In genomic region chr6:9334979-9335378, GRCh38 we compare ENCODE assay signal across 26 cellular contexts.
"Had no signal": no experiment of that assay in that cellular context is flagged by ENCODE, and none has a peak within 500 bp of the region (broad histone marks: within the 10 kb centered on the region; RNA-seq: fewer than 3 reads in every experiment).

No MANE protein-coding gene starts in this region.

- ATAC-seq: activated CD4-positive, alpha-beta T cell treated with anti-CD3 and anti-CD28 coated beads for 36 hours; activated CD8-positive, alpha-beta memory T cell treated with anti-CD3 and anti-CD28 coated beads, Interleukin-2, amount 10 ng/mL, durations not matched to agents 7 days and 5 days; activated CD8-positive, alpha-beta T cell treated with anti-CD3 and anti-CD28 coated beads, Interleukin-2, amount 10 ng/mL, durations not matched to agents 7 days and 5 days; activated T-cell treated with anti-CD3 and anti-CD28 coated beads, Interleukin-2, amount 50 U/mL, for 72 hours; left cardiac atrium; left ventricle myocardium superior; pancreas; psoas muscle; stimulated activated naive B cell treated with anti-CD40 and anti-IgM and Interleukin-4, amounts not matched to agents 10 μg/mL and 1 μg/mL and 100 μg/mL, for 72 hours; T-cell; upper lobe of right lung had no signal

- H3K4me3 Mint-ChIP-seq: activated CD4-positive, alpha-beta T cell treated with anti-CD3 and anti-CD28 coated beads for 36 hours; activated CD8-positive, alpha-beta memory T cell treated with anti-CD3 and anti-CD28 coated beads, Interleukin-2, amount 10 ng/mL, durations not matched to agents 7 days and 5 days; activated CD8-positive, alpha-beta T cell treated with anti-CD3 and anti-CD28 coated beads, Interleukin-2, amount 10 ng/mL, durations not matched to agents 7 days and 5 days; activated naive CD4-positive, alpha-beta T cell treated with anti-CD3 and anti-CD28 coated beads for 36 hours; activated naive CD8-positive, alpha-beta T cell treated with anti-CD3 and anti-CD28 coated beads for 36 hours; activated T-cell treated with anti-CD3 and anti-CD28 coated beads, Interleukin-2, amount 50 U/mL, for 72 hours; naive B cell; nephron progenitor cell; stimulated activated naive B cell treated with anti-CD40 and anti-IgM and Interleukin-4, amounts not matched to agents 10 μg/mL and 1 μg/mL and 100 μg/mL, for 72 hours; T-cell had no signal

- H3K27ac Mint-ChIP-seq: activated CD4-positive, alpha-beta T cell treated with anti-CD3 and anti-CD28 coated beads for 36 hours; activated CD8-positive, alpha-beta memory T cell treated with anti-CD3 and anti-CD28 coated beads, Interleukin-2, amount 10 ng/mL, durations not matched to agents 7 days and 5 days; activated CD8-positive, alpha-beta T cell treated with anti-CD3 and anti-CD28 coated beads, Interleukin-2, amount 10 ng/mL, durations not matched to agents 7 days and 5 days; activated naive CD4-positive, alpha-beta T cell treated with anti-CD3 and anti-CD28 coated beads for 36 hours; activated naive CD8-positive, alpha-beta T cell treated with anti-CD3 and anti-CD28 coated beads for 36 hours; activated T-cell treated with anti-CD3 and anti-CD28 coated beads, Interleukin-2, amount 50 U/mL, for 72 hours; naive B cell; nephron progenitor cell; stimulated activated naive B cell treated with anti-CD40 and anti-IgM and Interleukin-4, amounts not matched to agents 10 μg/mL and 1 μg/mL and 100 μg/mL, for 72 hours; T-cell had no signal

- H3K9me3 Mint-ChIP-seq: activated T-cell treated with anti-CD3 and anti-CD28 coated beads, Interleukin-2, amount 50 U/mL, for 72 hours had no signal

- H3K27me3 Mint-ChIP-seq: activated CD4-positive, alpha-beta T cell treated with anti-CD3 and anti-CD28 coated beads for 36 hours; activated CD8-positive, alpha-beta memory T cell treated with anti-CD3 and anti-CD28 coated beads, Interleukin-2, amount 10 ng/mL, durations not matched to agents 7 days and 5 days; activated naive CD8-positive, alpha-beta T cell treated with anti-CD3 and anti-CD28 coated beads for 36 hours; naive B cell; stimulated activated naive B cell treated with anti-CD40 and anti-IgM and Interleukin-4, amounts not matched to agents 10 μg/mL and 1 μg/mL and 100 μg/mL, for 72 hours; T-cell had no signal

- DNase-seq: activated CD4-positive, alpha-beta T cell treated with anti-CD3 and anti-CD28 coated beads for 36 hours; activated CD4-positive, CD25-positive, alpha-beta regulatory T cell; activated CD8-positive, alpha-beta memory T cell treated with anti-CD3 and anti-CD28 coated beads, Interleukin-2, amount 10 ng/mL, durations not matched to agents 7 days and 5 days; activated CD8-positive, alpha-beta T cell treated with anti-CD3 and anti-CD28 coated beads, Interleukin-2, amount 10 ng/mL, durations not matched to agents 7 days and 5 days; activated effector memory CD4-positive, alpha-beta T cell treated with anti-CD3 and anti-CD28 coated beads, Interleukin-2, amount 50 U/mL, for 16 hours; activated naive CD4-positive, alpha-beta T cell treated with anti-CD3 and anti-CD28 coated beads for 36 hours; activated naive CD8-positive, alpha-beta T cell treated with anti-CD3 and anti-CD28 coated beads for 36 hours; activated T-cell treated with anti-CD3 and anti-CD28 coated beads for 4 hours; activated T-cell treated with anti-CD3 and anti-CD28 coated beads, Interleukin-2, amount 50 U/mL, for 72 hours; adrenal gland; dermis blood vessel endothelial cell; effector CD4-positive, alpha-beta T cell; esophagus squamous epithelium; left cardiac atrium; left ventricle myocardium superior; mammary epithelial cell; naive B cell; nephron progenitor cell; pancreas; psoas muscle; stimulated activated CD4-positive, alpha-beta T cell treated with anti-CD3 and anti-CD28 coated beads, Interleukin-1b, Interleukin-23, amount 100 ng/mL, for 48 hours; stimulated activated naive B cell treated with anti-CD40 and anti-IgM and Interleukin-4, amounts not matched to agents 10 μg/mL and 1 μg/mL and 100 μg/mL, for 72 hours; stomach; T-cell; tibial artery; upper lobe of right lung had no signal

- H3K4me1 Mint-ChIP-seq: activated CD4-positive, alpha-beta T cell treated with anti-CD3 and anti-CD28 coated beads for 36 hours; activated CD8-positive, alpha-beta memory T cell treated with anti-CD3 and anti-CD28 coated beads, Interleukin-2, amount 10 ng/mL, durations not matched to agents 7 days and 5 days; activated naive CD8-positive, alpha-beta T cell treated with anti-CD3 and anti-CD28 coated beads for 36 hours; naive B cell; nephron progenitor cell; stimulated activated naive B cell treated with anti-CD40 and anti-IgM and Interleukin-4, amounts not matched to agents 10 μg/mL and 1 μg/mL and 100 μg/mL, for 72 hours; T-cell had no signal

- H3K36me3 Mint-ChIP-seq: activated CD8-positive, alpha-beta memory T cell treated with anti-CD3 and anti-CD28 coated beads, Interleukin-2, amount 10 ng/mL, durations not matched to agents 7 days and 5 days; activated naive CD8-positive, alpha-beta T cell treated with anti-CD3 and anti-CD28 coated beads for 36 hours; naive B cell; stimulated activated naive B cell treated with anti-CD40 and anti-IgM and Interleukin-4, amounts not matched to agents 10 μg/mL and 1 μg/mL and 100 μg/mL, for 72 hours; T-cell had no signal
